ENCODE assay signal across 10 cellular contexts in genomic region chr1:42952353-42953001, GRCh38. TPM values are rescaled to one million over a fixed set of nuclear protein-coding genes. Genes with fewer than 3 reads are reported as not detected.
DNase-seq lines count a peak whose midpoint lies in the region; ATAC-seq and TF ChIP-seq lines count a peak whose summit lies in the region.
"Had no signal": no experiment of that assay in that cellular context is flagged by ENCODE, and none has a peak within 500 bp of the region (broad histone marks: within the 10 kb centered on the region; RNA-seq: fewer than 3 reads in every experiment).

No MANE protein-coding gene starts in this region.

- no peak for TF ChIP-seq POLR2A in prostate gland (IDR thresholded peaks at IDR 0.05)

- H2BK5ac ChIP-seq in neuronal stem cell (ENCODE audit: low read length): no peak overlapping the region

- peak overlapping the region; percentile 71 for H3K9ac ChIP-seq in neuronal stem cell (ENCODE audit: low read depth, low read length, poor library complexity)
- H3K9ac ChIP-seq: parathyroid adenoma had no signal

- no peak overlapping the region for H2BK12ac ChIP-seq in neuronal stem cell (ENCODE audit: low read length)

- no peak for TF ChIP-seq CTCF in prostate gland (IDR thresholded peaks at IDR 0.05)

- H3K18ac ChIP-seq in neuronal stem cell (ENCODE audit: low read length): peak overlapping the region; percentile 36

- H3K27ac ChIP-seq in neuronal stem cell (replicated peaks; ENCODE audit: low read length) (no peak overlapping the region), prostate gland (no peak overlapping the region)
- H3K27ac ChIP-seq: C4-2B, parathyroid adenoma had no signal

- intact Hi-C loops in prostate gland (cut with DNase I): no loop called here

- H3K9me3 Mint-ChIP-seq in activated CD8-positive, alpha-beta memory T cell treated with anti-CD3 and anti-CD28 coated beads, Interleukin-2, amount 10 ng/mL, durations not matched to agents 7 days and 5 days (ENCODE audit: low read depth): no peaks in the 10 kb centered on the region
- no peaks in the 10 kb centered on the region for H3K9me3 Mint-ChIP-seq in activated naive CD8-positive, alpha-beta T cell treated with anti-CD3 and anti-CD28 coated beads, Interleukin-2, amount 10 ng/mL, durations not matched to agents 7 days and 5 days

- H3K23ac ChIP-seq in neuronal stem cell (ENCODE audit: low read depth, low read length, poor library complexity): peak overlapping the region; percentile 87

- peaks cover 50 to 58% of the 10 kb centered on the region in 2 donors for H3K4me1 ChIP-seq in neuronal stem cell (ENCODE audit: control insufficient read depth in 2 of 2, insufficient read depth in 1 of 2, low read depth in 1 of 2, low read length in 2 of 2)
- H3K4me1 ChIP-seq in prostate gland (replicated peaks): peaks cover 7% of the 10 kb centered on the region

- H3K27ac Mint-ChIP-seq in activated CD8-positive, alpha-beta memory T cell treated with anti-CD3 and anti-CD28 coated beads, Interleukin-2, amount 10 ng/mL, durations not matched to agents 7 days and 5 days: peak overlapping the region; percentile 90
- H3K27ac Mint-ChIP-seq in activated naive CD8-positive, alpha-beta T cell treated with anti-CD3 and anti-CD28 coated beads, Interleukin-2, amount 10 ng/mL, durations not matched to agents 7 days and 5 days: peak overlapping the region; percentile 85

- no peak overlapping the region for H3K4ac ChIP-seq in neuronal stem cell (ENCODE audit: low read length)

- no peak overlapping the region for H2BK15ac ChIP-seq in neuronal stem cell (ENCODE audit: low read length)

- peak overlapping the region; percentile 59 for H3K4me3 Mint-ChIP-seq in activated CD8-positive, alpha-beta memory T cell treated with anti-CD3 and anti-CD28 coated beads, Interleukin-2, amount 10 ng/mL, durations not matched to agents 7 days and 5 days
- H3K4me3 Mint-ChIP-seq in activated naive CD8-positive, alpha-beta T cell treated with anti-CD3 and anti-CD28 coated beads, Interleukin-2, amount 10 ng/mL, durations not matched to agents 7 days and 5 days: peak overlapping the region; percentile 78

- peaks cover 84% of the 10 kb centered on the region for H3K4me1 Mint-ChIP-seq in activated CD8-positive, alpha-beta memory T cell treated with anti-CD3 and anti-CD28 coated beads, Interleukin-2, amount 10 ng/mL, durations not matched to agents 7 days and 5 days
- peaks cover 72% of the 10 kb centered on the region for H3K4me1 Mint-ChIP-seq in activated naive CD8-positive, alpha-beta T cell treated with anti-CD3 and anti-CD28 coated beads, Interleukin-2, amount 10 ng/mL, durations not matched to agents 7 days and 5 days

- H2AK5ac ChIP-seq in neuronal stem cell (ENCODE audit: low read depth, low read length): no peak overlapping the region

- peak overlapping the region; percentile 44 for H3K4me2 ChIP-seq in neuronal stem cell (ENCODE audit: insufficient read depth, low read length, poor library complexity, severe bottlenecking)

- POLR2A ChIA-PET in activated naive CD8-positive, alpha-beta T cell treated with anti-CD3 and anti-CD28 coated beads, Interleukin-2, amount 10 ng/mL, durations not matched to agents 7 days and 5 days (lab: Charles Lee): interaction anchor here (0.5 to 4.6 kb wide), 9 partner anchors 9 to 186 kb away, joined by 3 to 35 read pairs (median 7); partner anchors contain the start of genes C1orf50 and P3H1

- H3K27me3 ChIP-seq in neuronal stem cell (ENCODE audit: control insufficient read depth in 3 of 3, insufficient read depth in 3 of 3, low read depth in 1 of 3, low read length in 3 of 3): no peaks in the 10 kb centered on the region
- H3K27me3 ChIP-seq in prostate gland (replicated peaks; ENCODE audit: insufficient read depth): no peaks in the 10 kb centered on the region

- no peak overlapping the region for H3K14ac ChIP-seq in neuronal stem cell (ENCODE audit: low read length)

- H3K9me3 ChIP-seq in neuronal stem cell (replicated peaks in 1 of 2; ENCODE audit: control insufficient read depth in 2 of 2, insufficient read depth in 1 of 2, low read depth in 1 of 2, low read length in 2 of 2) (no peaks in the 10 kb centered on the region), prostate gland (no peaks in the 10 kb centered on the region)

- H3K79me1 ChIP-seq in neuronal stem cell (ENCODE audit: low read depth, low read length): no peaks in the 10 kb centered on the region

- no peak overlapping the region for H4K91ac ChIP-seq in neuronal stem cell (ENCODE audit: low read depth, low read length, poor library complexity)

- H3K4me3 ChIP-seq in neuronal stem cell (ENCODE audit: low read length in 2 of 2) (peak overlapping the region in 1 of 2 donors; percentile 16), prostate gland (no peak overlapping the region)

- ATAC-seq in activated CD8-positive, alpha-beta memory T cell treated with anti-CD3 and anti-CD28 coated beads, Interleukin-2, amount 10 ng/mL, durations not matched to agents 7 days and 5 days: peak; percentile 48
- peak; percentile 51 for ATAC-seq in HG03175 (IDR thresholded peaks at IDR 0.05; ENCODE audit: unreplicated experiment)
- ATAC-seq in activated naive CD8-positive, alpha-beta T cell treated with anti-CD3 and anti-CD28 coated beads, Interleukin-2, amount 10 ng/mL, durations not matched to agents 7 days and 5 days (ENCODE audit: low read depth): peak; percentile 67
- no peak for ATAC-seq in HG02870 (IDR thresholded peaks at IDR 0.05; ENCODE audit: unreplicated experiment)
- no peak for ATAC-seq in HG03039 (IDR thresholded peaks at IDR 0.05; ENCODE audit: unreplicated experiment)

- no peaks in the 10 kb centered on the region for H3K27me3 Mint-ChIP-seq in activated CD8-positive, alpha-beta memory T cell treated with anti-CD3 and anti-CD28 coated beads, Interleukin-2, amount 10 ng/mL, durations not matched to agents 7 days and 5 days
- no peaks in the 10 kb centered on the region for H3K27me3 Mint-ChIP-seq in activated naive CD8-positive, alpha-beta T cell treated with anti-CD3 and anti-CD28 coated beads, Interleukin-2, amount 10 ng/mL, durations not matched to agents 7 days and 5 days

- no peak overlapping the region for H2AFZ ChIP-seq in neuronal stem cell (ENCODE audit: low read length)
- H2AFZ ChIP-seq: parathyroid adenoma had no signal

- peak; percentile 64 for DNase-seq in activated CD8-positive, alpha-beta memory T cell treated with anti-CD3 and anti-CD28 coated beads, Interleukin-2, amount 10 ng/mL, durations not matched to agents 7 days and 5 days
- DNase-seq in activated CD8-positive, alpha-beta memory T cell treated with anti-CD3 and anti-CD28 coated beads for 24 hours: no peak
- DNase-seq in activated naive CD8-positive, alpha-beta T cell treated with anti-CD3 and anti-CD28 coated beads, Interleukin-2, amount 10 ng/mL, durations not matched to agents 7 days and 5 days: no peak
- no peak for DNase-seq in neuronal stem cell (ENCODE audit: low spot score)
- no peak for DNase-seq in prostate gland (ENCODE audit: low spot score)

- peaks cover 69% of the 10 kb centered on the region for H3K36me3 Mint-ChIP-seq in activated CD8-positive, alpha-beta memory T cell treated with anti-CD3 and anti-CD28 coated beads, Interleukin-2, amount 10 ng/mL, durations not matched to agents 7 days and 5 days
- H3K36me3 Mint-ChIP-seq in activated naive CD8-positive, alpha-beta T cell treated with anti-CD3 and anti-CD28 coated beads, Interleukin-2, amount 10 ng/mL, durations not matched to agents 7 days and 5 days: peaks cover 45% of the 10 kb centered on the region

- peaks cover 47 to 91% of the 10 kb centered on the region in 2 donors for H3K36me3 ChIP-seq in neuronal stem cell (replicated peaks in 1 of 2; ENCODE audit: control insufficient read depth in 2 of 2, insufficient read depth in 2 of 2, low read length in 2 of 2)
- no peaks in the 10 kb centered on the region for H3K36me3 ChIP-seq in prostate gland

- CTCF ChIA-PET in activated CD8-positive, alpha-beta memory T cell treated with anti-CD3 and anti-CD28 coated beads, Interleukin-2, amount 10 ng/mL, durations not matched to agents 7 days and 5 days (lab: Charles Lee): interaction anchor here (0.9 to 6.9 kb wide), 7 partner anchors 10 to 121 kb away, joined by 3 to 52 read pairs (median 5); no protein-coding TSS in a partner anchor

- no CpG with 5 or more reads among the region's 10 CpGs for WGBS in neuronal stem cell (ENCODE audit: extremely low coverage in 2 of 2, insufficient read length in 2 of 2, insufficient replicate concordance in 1 of 2), 2 donors
- 84% methylated on average over 10 of the region's 10 CpGs for WGBS in prostate gland

- no peak overlapping the region for H4K8ac ChIP-seq in neuronal stem cell (ENCODE audit: low read depth, low read length)

- no peak overlapping the region for H2BK120ac ChIP-seq in neuronal stem cell (ENCODE audit: low read depth, low read length)

RNA-seq across cellular contexts. Expression of gene SLC2A1, which starts 6.2 kb away (rescaled TPM):
- total RNA-seq in activated CD8-positive, alpha-beta memory T cell treated with anti-CD3 and anti-CD28 coated beads, Interleukin-2, amount 10 ng/mL, durations not matched to agents 7 days and 5 days: 100 to 1,000 TPM; 113 to 140 TPM
- total RNA-seq in activated naive CD8-positive, alpha-beta T cell treated with anti-CD3 and anti-CD28 coated beads, Interleukin-2, amount 10 ng/mL, durations not matched to agents 7 days and 5 days: 10 to 100 TPM; 80.8 to 82.3 TPM
- polyA plus RNA-seq in neuronal stem cell (2013, experiment 1 of 2): 350 TPM
- 351 TPM for polyA plus RNA-seq in neuronal stem cell (2013, experiment 2 of 2)
- total RNA-seq in prostate gland: 100 to 1,000 TPM in 1 of 2 donors, 10 to 100 TPM in 1; 83.9 to 159 TPM

Comparison
In these comparisons a context has a peak if more than half of its experiments do, and no peak if none do; other contexts are left out.
1. ATAC-seq: peak in activated CD8-positive, alpha-beta memory T cell treated with anti-CD3 and anti-CD28 coated beads, Interleukin-2, amount 10 ng/mL, durations not matched to agents 7 days and 5 days (single experiment), HG03175 (single experiment) and activated naive CD8-positive, alpha-beta T cell treated with anti-CD3 and anti-CD28 coated beads, Interleukin-2, amount 10 ng/mL, durations not matched to agents 7 days and 5 days (single experiment); none in HG02870 (single experiment) and HG03039 (single experiment).